Comparison of ENCODE assay signal across 8 cellular contexts in the genomic region with DNA sequence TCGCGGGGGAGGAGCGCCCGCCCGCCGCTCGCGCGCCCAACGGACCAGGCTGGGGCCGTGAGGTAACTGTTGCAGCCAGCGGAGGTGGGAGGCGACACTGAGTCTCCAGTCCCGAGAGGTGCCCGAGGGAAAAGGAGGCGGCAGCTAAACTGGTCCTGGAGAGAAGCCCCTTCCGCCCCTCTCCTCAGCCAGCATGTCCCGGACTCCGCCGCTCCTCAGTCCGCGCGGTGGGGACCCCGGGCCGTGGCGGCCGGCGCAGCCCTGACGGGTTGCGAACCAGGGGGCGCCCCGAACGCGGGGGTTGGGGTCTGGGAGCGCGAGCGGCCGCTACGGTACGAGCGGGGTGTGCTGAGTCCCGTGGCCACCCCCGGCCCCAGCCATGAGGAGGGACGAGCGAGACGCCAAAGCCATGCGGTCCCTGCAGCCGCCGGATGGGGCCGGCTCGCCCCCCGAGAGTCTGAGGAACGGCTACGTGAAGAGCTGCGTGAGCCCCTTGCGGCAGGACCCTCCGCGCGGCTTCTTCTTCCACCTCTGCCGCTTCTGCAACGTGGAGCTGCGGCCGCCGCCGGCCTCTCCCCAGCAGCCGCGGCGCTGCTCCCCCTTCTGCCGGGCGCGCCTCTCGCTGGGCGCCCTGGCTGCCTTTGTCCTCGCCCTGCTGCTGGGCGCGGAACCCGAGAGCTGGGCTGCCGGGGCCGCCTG. TPM values are rescaled to one million over a fixed set of nuclear protein-coding genes. Genes with fewer than 3 reads are reported as not detected.
DNase-seq lines count a peak whose midpoint lies in the region; ATAC-seq and TF ChIP-seq lines count a peak whose summit lies in the region.

A gene (plus strand): TSS at position 108 of the 699 bp plus-strand sequence. CDS start 272 bp downstream, at position 380.

- H3K27me3 Mint-ChIP-seq in activated naive CD8-positive, alpha-beta T cell treated with anti-CD3 and anti-CD28 coated beads, Interleukin-2, amount 10 ng/mL, durations not matched to agents 7 days and 5 days = no peaks in the 10 kb centered on the region
- peaks cover 5% of the 10 kb centered on the region for H3K27me3 Mint-ChIP-seq in progenitor cell of endocrine pancreas

- ATAC-seq in activated naive CD8-positive, alpha-beta T cell treated with anti-CD3 and anti-CD28 coated beads, Interleukin-2, amount 10 ng/mL, durations not matched to agents 7 days and 5 days (ENCODE audit: low read depth) = peak; percentile 76
- ATAC-seq in left ventricle myocardium superior = peak; percentile 96
- ATAC-seq in aorta (ENCODE audit: low FRiP score) = peak; percentile 89

- H3K4me1 Mint-ChIP-seq in activated naive CD8-positive, alpha-beta T cell treated with anti-CD3 and anti-CD28 coated beads, Interleukin-2, amount 10 ng/mL, durations not matched to agents 7 days and 5 days = peaks cover 42% of the 10 kb centered on the region
- peaks cover 20% of the 10 kb centered on the region for H3K4me1 Mint-ChIP-seq in progenitor cell of endocrine pancreas (ENCODE audit: low read depth)

- H3K9me3 ChIP-seq in MG63 = no peaks in the 10 kb centered on the region
- H3K9me3 ChIP-seq in aorta (ENCODE audit: control insufficient read depth, low read length) = no peaks in the 10 kb centered on the region

- peak within 1 kb of the TSS; percentile 90 for H3K27ac Mint-ChIP-seq in activated naive CD8-positive, alpha-beta T cell treated with anti-CD3 and anti-CD28 coated beads, Interleukin-2, amount 10 ng/mL, durations not matched to agents 7 days and 5 days
- H3K27ac Mint-ChIP-seq in progenitor cell of endocrine pancreas = peak within 1 kb of the TSS; percentile 93

- 0% methylated on average over 45 to 79 of the region's 79 CpGs for WGBS in aorta, 2 donors

- H3K9me3 Mint-ChIP-seq in activated naive CD8-positive, alpha-beta T cell treated with anti-CD3 and anti-CD28 coated beads, Interleukin-2, amount 10 ng/mL, durations not matched to agents 7 days and 5 days = no peaks in the 10 kb centered on the region
- no peaks in the 10 kb centered on the region for H3K9me3 Mint-ChIP-seq in progenitor cell of endocrine pancreas (ENCODE audit: low read depth)

- POLR2A ChIA-PET in activated naive CD8-positive, alpha-beta T cell treated with anti-CD3 and anti-CD28 coated beads, Interleukin-2, amount 10 ng/mL, durations not matched to agents 7 days and 5 days (lab: Charles Lee) = interaction anchor here (0.7 to 4.7 kb wide), 27 partner anchors 10 to 975 kb away, joined by 3 to 65 read pairs (median 4); a partner anchor contains a TSS

- peaks cover 35% of the 10 kb centered on the region for H3K27me3 ChIP-seq in MG63
- no peaks in the 10 kb centered on the region for H3K27me3 ChIP-seq in aorta (ENCODE audit: control insufficient read depth in 1 of 2, insufficient read depth in 2 of 2, low read length in 1 of 2)

- peaks cover 24% of the 10 kb centered on the region for H3K36me3 Mint-ChIP-seq in activated naive CD8-positive, alpha-beta T cell treated with anti-CD3 and anti-CD28 coated beads, Interleukin-2, amount 10 ng/mL, durations not matched to agents 7 days and 5 days
- no peaks in the 10 kb centered on the region for H3K36me3 Mint-ChIP-seq in progenitor cell of endocrine pancreas (ENCODE audit: insufficient read depth)

- H3K36me3 ChIP-seq in MG63 (no peaks in the 10 kb centered on the region), aorta (ENCODE audit: control insufficient read depth in 1 of 2, insufficient read depth in 2 of 2, low read length in 1 of 2) (no peaks in the 10 kb centered on the region)

- H3K27ac ChIP-seq in aorta (ENCODE audit: low read depth in 1 of 2, low read length in 2 of 2) = peak within 1 kb of the TSS; percentile 67 to 69

- peak; percentile 13 for TF ChIP-seq CTCF in progenitor cell of endocrine pancreas (IDR thresholded peaks at IDR 0.05; ENCODE audit: unreplicated experiment)

- peak within 1 kb of the TSS; percentile 92 for H3K4me3 Mint-ChIP-seq in activated naive CD8-positive, alpha-beta T cell treated with anti-CD3 and anti-CD28 coated beads, Interleukin-2, amount 10 ng/mL, durations not matched to agents 7 days and 5 days
- peak within 1 kb of the TSS; percentile 91 for H3K4me3 Mint-ChIP-seq in progenitor cell of endocrine pancreas (ENCODE audit: low read depth)

- peaks cover 0 to 5% of the 10 kb centered on the region in 2 donors for H3K4me1 ChIP-seq in aorta (ENCODE audit: control insufficient read depth in 1 of 2, insufficient read depth in 2 of 2, low read length in 2 of 2)

- intact Hi-C loops in left ventricle myocardium superior (cut with micrococcal nuclease) = loop anchor here (10.0 kb wide), 1 partner anchor 99 kb away; no protein-coding TSS in a partner anchor
- intact Hi-C loops in aorta (cut with DNase I) = loop anchor here (5.0 kb wide), 3 partner anchors 107 to 248 kb away; a partner anchor contains a TSS

- DNase-seq in GF-D8 (lab: John Stamatoyannopoulos, UW) (peak; percentile 47), H4 (ENCODE audit: low spot score) (peak; percentile 69), MG63 (peak; percentile 42), SW 1271 (lab: John Stamatoyannopoulos, UW) (peak; percentile 39 to 77), left ventricle myocardium superior (peak; percentile 91), progenitor cell of endocrine pancreas (ENCODE audit: low spot score, unreplicated experiment) (peak; percentile 74), aorta (peak; percentile 89 to 95)
- DNase-seq in activated naive CD8-positive, alpha-beta T cell treated with anti-CD3 and anti-CD28 coated beads, Interleukin-2, amount 10 ng/mL, durations not matched to agents 7 days and 5 days = peak; percentile 84

- H3K4me3 ChIP-seq in MG63 = peak within 1 kb of the TSS; percentile 48
- peak within 1 kb of the TSS; percentile 43 to 79 for H3K4me3 ChIP-seq in aorta (ENCODE audit: low read length in 2 of 2)

RNA-seq across cellular contexts. Expression of the gene that starts here (rescaled TPM):
- total RNA-seq in H4 (2014; rRNA removed; shearing (Covaris generic)) = 4.8 and 6.2 TPM in 2 replicates
- not detected in 2 replicates for total RNA-seq in MG63 (2014; rRNA removed; shearing (Covaris generic); ENCODE audit: low replicate concordance)
- total RNA-seq in activated naive CD8-positive, alpha-beta T cell treated with anti-CD3 and anti-CD28 coated beads, Interleukin-2, amount 10 ng/mL, durations not matched to agents 7 days and 5 days = 100 to 1,000 TPM; 117 to 125 TPM
- total RNA-seq in left ventricle myocardium superior (5.6 TPM), progenitor cell of endocrine pancreas (26.9 and 29.7 TPM in 2 replicates), aorta (10 to 100 TPM; 12.3 to 15.1 TPM)
- 1 to 10 TPM; 2.5 to 3.0 TPM for polyA plus RNA-seq in aorta

Comparison
In these comparisons a context has a peak if more than half of its experiments do, and no peak if none do; other contexts are left out.
1. Peak in every context shown above with its lines: DNase-seq, ATAC-seq, H3K4me3 ChIP-seq and H3K27ac ChIP-seq.
2. Peak in DNase-seq and H3K4me3 ChIP-seq in MG63; RNA of the gene not detected or under 1 TPM.
3. DNase-seq: peak in every context shown above with its lines; median percentile 92 in aorta; 91 in left ventricle myocardium superior; 84 in activated naive CD8-positive, alpha-beta T cell treated with anti-CD3 and anti-CD28 coated beads, Interleukin-2, amount 10 ng/mL, durations not matched to agents 7 days and 5 days; 74 in progenitor cell of endocrine pancreas; 69 in H4; 58 in SW 1271; 47 in GF-D8; 42 in MG63.